ENCODE assay signal across 19 cellular contexts in genomic region chr6:157259443-157259842, GRCh38.
"Had no signal": no experiment of that assay in that cellular context is flagged by ENCODE, and none has a peak within 500 bp of the region (broad histone marks: within the 10 kb centered on the region; RNA-seq: fewer than 3 reads in every experiment).

No MANE protein-coding gene starts in this region.

- DNase-seq: activated CD4-positive, alpha-beta T cell treated with anti-CD3 and anti-CD28 coated beads, Interleukin-2, amount 50 U/mL, for 4 hours; activated naive CD4-positive, alpha-beta T cell; effector CD4-positive, alpha-beta T cell; foreskin keratinocyte; lower lobe of right lung; mesendoderm; naive B cell; stimulated activated CD4-positive, alpha-beta T cell treated with anti-CD3 and anti-CD28 coated beads, Interleukin-12 subunit alpha, Interleukin-12 subunit beta, amount 100 ng/mL, for 4 hours; stimulated activated CD4-positive, alpha-beta T cell treated with anti-CD3 and anti-CD28 coated beads, Interleukin-4, amount 100 ng/mL, for 4 hours; stimulated activated naive CD8-positive, alpha-beta T cell treated with anti-CD3 and anti-CD28 coated beads, Interleukin-15, Interleukin-2, amounts not matched to agents 100 U/mL and 50 U/mL, for 24 hours; T-helper 9 cell; upper lobe of left lung had no signal

- ATAC-seq: foreskin keratinocyte; left lobe of liver; stimulated activated naive CD8-positive, alpha-beta T cell treated with anti-CD3 and anti-CD28 coated beads, Interleukin-15, Interleukin-2, amounts not matched to agents 100 U/mL and 50 U/mL, for 24 hours; WTC11 had no signal

- H3K4me1 ChIP-seq: lower lobe of right lung, neural progenitor cell, prostate gland had no signal

- H3K4me1 Mint-ChIP-seq: naive B cell, WTC11 had no signal

- H3K9me3 Mint-ChIP-seq: activated T-helper 1 cell treated with anti-CD3 and anti-CD28 coated beads, Interleukin-12 subunit alpha, Interleukin-12 subunit beta, Interleukin-2, Interleukin-4 antibody, amounts not matched to agents 30 ng/mL and 10 ng/mL and 1 ng/mL, durations not matched to agents 14 hours and 24 hours and 36 hours; brain; dendritic cell treated with granulocyte-macrophage colony-stimulating factor and Interleukin-4, amounts not matched to agents 40 ng/mL and 50 ng/mL, for 4 days; naive B cell; neural progenitor cell; WTC11 had no signal

- H3K36me3 ChIP-seq: lower lobe of right lung, neural progenitor cell, prostate gland, upper lobe of left lung had no signal

- H3K27ac ChIP-seq: foreskin keratinocyte, lower lobe of right lung, neural progenitor cell, prostate gland, upper lobe of left lung had no signal

- H3K36me3 Mint-ChIP-seq: brain, naive B cell, neural progenitor cell, WTC11 had no signal

- H3K9me3 ChIP-seq: lower lobe of right lung, prostate gland, upper lobe of left lung had no signal

- H3K4me3 Mint-ChIP-seq: activated T-helper 1 cell treated with anti-CD3 and anti-CD28 coated beads, Interleukin-12 subunit alpha, Interleukin-12 subunit beta, Interleukin-2, Interleukin-4 antibody, amounts not matched to agents 30 ng/mL and 10 ng/mL and 1 ng/mL, durations not matched to agents 14 hours and 24 hours and 36 hours; brain; dendritic cell treated with granulocyte-macrophage colony-stimulating factor and Interleukin-4, amounts not matched to agents 40 ng/mL and 50 ng/mL, for 4 days; naive B cell; neural progenitor cell; WTC11 had no signal

- H3K27ac Mint-ChIP-seq: activated T-helper 1 cell treated with anti-CD3 and anti-CD28 coated beads, Interleukin-12 subunit alpha, Interleukin-12 subunit beta, Interleukin-2, Interleukin-4 antibody, amounts not matched to agents 30 ng/mL and 10 ng/mL and 1 ng/mL, durations not matched to agents 14 hours and 24 hours and 36 hours; dendritic cell treated with granulocyte-macrophage colony-stimulating factor and Interleukin-4, amounts not matched to agents 40 ng/mL and 50 ng/mL, for 4 days; naive B cell; neural progenitor cell; WTC11 had no signal

- H3K27me3 ChIP-seq: neural progenitor cell, upper lobe of left lung had no signal

- H3K4me3 ChIP-seq: lower lobe of right lung, neural progenitor cell, prostate gland, upper lobe of left lung had no signal
